ENCODE assay signal across 22 cellular contexts in genomic region chr1:51385776-51386175, GRCh38. TPM values are rescaled to one million over a fixed set of nuclear protein-coding genes. Genes with fewer than 3 reads are reported as not detected.
"Had no signal": no experiment of that assay in that cellular context is flagged by ENCODE, and none has a peak within 500 bp of the region (broad histone marks: within the 10 kb centered on the region; RNA-seq: fewer than 3 reads in every experiment).

No MANE protein-coding gene starts in this region.

- DNase-seq: Karpas-422, KG1, MG63, NCI-H1092, NCI-H1105 treated with DMSO at 0.1 percent for 48 hours, NCI-H1417 treated with DMSO at 0.1 percent for 48 hours, NCI-H146, NCI-H1694 treated with DMSO at 0.1 percent for 48 hours, NCI-H1930, NCI-H2081, NCI-H2107, NCI-H2227 treated with DMSO at 0.1 percent for 48 hours, NCI-H524 treated with DMSO at 0.1 percent for 48 hours, NCI-H69, NCI-H774, Right ventricle myocardium superior, RPMI8226, SIG-M5 had no signal

- H3K4me1 ChIP-seq: SJSA1 had no signal

- H3K27ac ChIP-seq: SJSA1, SK-N-MC had no signal

- FAIRE-seq: RCC 7860 had no signal

- H3K27me3 ChIP-seq: MG63, SJSA1 had no signal

- H3K9me3 ChIP-seq: MG63, SJSA1 had no signal

- H3K4me3 ChIP-seq: MG63, SJSA1, SK-N-MC had no signal

RNA-seq across cellular contexts. Expression of gene TTC39A, which starts 55.4 kb away (rescaled TPM):
- total RNA-seq: HT1080, SJSA1 had no signal
